Comparison of ENCODE assay signal across 16 cellular contexts in genomic region chr9:136429683-136430590, GRCh38. TPM values are rescaled to one million over a fixed set of nuclear protein-coding genes. Genes with fewer than 3 reads are reported as not detected.
DNase-seq lines count a peak whose midpoint lies in the region; ATAC-seq, FAIRE-seq and TF ChIP-seq lines count a peak whose summit lies in the region.
"Had no signal": no experiment of that assay in that cellular context is flagged by ENCODE, and none has a peak within 500 bp of the region (broad histone marks: within the 10 kb centered on the region; RNA-seq: fewer than 3 reads in every experiment).

No MANE protein-coding gene starts in this region.

- H3K36me3 ChIP-seq in H1 (ENCODE audit: control insufficient read depth in 2 of 4, insufficient read depth in 4 of 4, low read length in 3 of 4) (peaks cover 0 to 13% (median 2%) of the 10 kb centered on the region in 4 experiments; a peak in 2 of 8 replicates), mucosa of descending colon (ENCODE audit: low read depth) (no peaks in the 10 kb centered on the region), kidney (ENCODE audit: control insufficient read depth in 1 of 2, insufficient read depth in 2 of 2, low read length in 2 of 2) (peaks cover under 1 to 7% of the 10 kb centered on the region in 2 donors)
- peaks cover 8% of the 10 kb centered on the region for H3K36me3 ChIP-seq in CD4-positive, alpha-beta memory T cell (ENCODE audit: insufficient read depth, low read length)

- H3K79me2 ChIP-seq in H9 (ENCODE audit: insufficient read depth, low read length) (no peaks in the 10 kb centered on the region), H1 (ENCODE audit: control insufficient read depth in 1 of 2, insufficient read depth in 2 of 2, low read length in 2 of 2) (no peaks in the 10 kb centered on the region)

- no peak overlapping the region for H2BK12ac ChIP-seq in H9 (ENCODE audit: insufficient read length, low read depth, low read length)
- H2BK12ac ChIP-seq in H1 (ENCODE audit: low read depth, low read length) = no peak overlapping the region

- H2BK20ac ChIP-seq in H9 (ENCODE audit: low read depth, low read length, poor library complexity, severe bottlenecking) (no peak overlapping the region), H1 (ENCODE audit: low read length) (no peak overlapping the region)

- no peaks in the 10 kb centered on the region for H3K9me3 Mint-ChIP-seq in H9
- no peaks in the 10 kb centered on the region for H3K9me3 Mint-ChIP-seq in CD4-positive, alpha-beta memory T cell

- H3K4me3 ChIP-seq in H1 (ENCODE audit: extremely low read depth in 1 of 4, insufficient read depth in 2 of 4, low read depth in 3 of 4, low read length in 4 of 4) (no peak overlapping the region), mucosa of descending colon (no peak overlapping the region), kidney (ENCODE audit: low read length in 2 of 2) (no peak overlapping the region)
- no peak overlapping the region for H3K4me3 ChIP-seq in CD4-positive, alpha-beta memory T cell (ENCODE audit: low read length in 2 of 2)
- H3K4me3 ChIP-seq: BLaER1, Peyer's patch, SJCRH30 had no signal

- 0 out of 4 replicates have a peak, but pooled peaks cover 0 to 2% of the 10 kb centered on the region in 2 experiments for H3K4me1 Mint-ChIP-seq in H9
- no peaks in the 10 kb centered on the region for H3K4me1 Mint-ChIP-seq in CD4-positive, alpha-beta memory T cell

- H3K4me3 Mint-ChIP-seq in H9 = no peak overlapping the region
- H3K4me3 Mint-ChIP-seq in CD4-positive, alpha-beta memory T cell = no peak overlapping the region

- no peak for TF ChIP-seq RAD21 in H1 (IDR thresholded peaks at IDR 0.05 in 1 of 2, conservative IDR thresholded peaks at IDR 0.05 in 1 of 2; ENCODE audit: low read depth in 2 of 2, low read length in 2 of 2)

- CTCF ChIA-PET in H1 (lab: Charles Lee; ENCODE audit: partially characterized antibody) = interaction anchor here (0.6 to 2.0 kb wide), 6 partner anchors 10 to 854 kb away, joined by 3 to 6 read pairs (median 3); partner anchors contain the start of gene INPP5E
- CTCF ChIA-PET in CD4-positive, alpha-beta memory T cell (lab: Charles Lee; ENCODE audit: partially characterized antibody) = no interaction called here

- WGBS in H9 (ENCODE audit: extremely low coverage, insufficient read length, low lambda C conversion rate) = no CpG with 5 or more reads among the region's 34 CpGs
- 90% methylated on average over 25 of the region's 34 CpGs; no CpG with 5 or more reads in 1 of the 2 experiments for WGBS in H1 (ENCODE audit: extremely low coverage in 1 of 2, insufficient coverage in 1 of 2, insufficient read length in 1 of 2, insufficient replicate concordance in 2 of 2, low coverage in 1 of 2, low lambda C conversion rate in 2 of 2, missing lambda C conversion rate in 1 of 2), 2 experiments

- no peak overlapping the region for H3K23ac ChIP-seq in H9 (ENCODE audit: insufficient read length, low read depth, low read length)
- H3K23ac ChIP-seq in H1 (ENCODE audit: insufficient read length) = no peak overlapping the region

- H3K4me1 ChIP-seq in H9 (ENCODE audit: insufficient read depth, low read length) (no peaks in the 10 kb centered on the region), H1 (replicated peaks in 1 of 4; ENCODE audit: control insufficient read depth in 3 of 4, insufficient read depth in 4 of 4, low read length in 3 of 4) (no peaks in the 10 kb centered on the region), mucosa of descending colon (ENCODE audit: low read depth) (no peaks in the 10 kb centered on the region), kidney (ENCODE audit: control insufficient read depth in 1 of 2, insufficient read depth in 1 of 2, low read depth in 1 of 2, low read length in 2 of 2) (no peaks in the 10 kb centered on the region)
- no peaks in the 10 kb centered on the region for H3K4me1 ChIP-seq in CD4-positive, alpha-beta memory T cell (ENCODE audit: insufficient read depth, low read length)
- H3K4me1 ChIP-seq: BLaER1, Peyer's patch, SJCRH30 had no signal

- H3K9me3 ChIP-seq in H9 (ENCODE audit: control insufficient read depth, low read depth, low read length) = no peaks in the 10 kb centered on the region
- H3K9me3 ChIP-seq in H1 (ENCODE audit: insufficient read depth in 2 of 2, low read depth in 1 of 2, low read length in 1 of 2) = no peaks in the 10 kb centered on the region
- no peaks in the 10 kb centered on the region for H3K9me3 ChIP-seq in mucosa of descending colon
- no peaks in the 10 kb centered on the region for H3K9me3 ChIP-seq in CD4-positive, alpha-beta memory T cell (ENCODE audit: control insufficient read depth in 1 of 2, low read length in 2 of 2)
- H3K9me3 ChIP-seq in kidney (ENCODE audit: control insufficient read depth in 1 of 2, low read length in 2 of 2) = no peaks in the 10 kb centered on the region
- H3K9me3 ChIP-seq: BLaER1, Peyer's patch, SJCRH30 had no signal

- H3K27me3 ChIP-seq in H9 (ENCODE audit: insufficient read depth, low read length) (no peaks in the 10 kb centered on the region), H1 (replicated peaks in 1 of 4; ENCODE audit: control insufficient read depth in 3 of 4, extremely low read depth in 1 of 4, insufficient read depth in 3 of 4, low read length in 3 of 4) (no peaks in the 10 kb centered on the region)
- no peaks in the 10 kb centered on the region for H3K27me3 ChIP-seq in CD4-positive, alpha-beta memory T cell (ENCODE audit: insufficient read depth, low read length)
- H3K27me3 ChIP-seq: BLaER1, Peyer's patch, SJCRH30 had no signal

- no peak overlapping the region for H2AFZ ChIP-seq in H9 (ENCODE audit: low read length)
- no peak overlapping the region for H2AFZ ChIP-seq in H1 (ENCODE audit: low read length)

- H3K18ac ChIP-seq in H9 (ENCODE audit: insufficient read length, low read depth, low read length) (no peak overlapping the region), H1 (ENCODE audit: extremely low read depth, low read length) (no peak overlapping the region)

- H4K5ac ChIP-seq in H9 (ENCODE audit: insufficient read length, low read depth, low read length) (no peak overlapping the region), H1 (ENCODE audit: insufficient read length, low read depth, low read length) (no peak overlapping the region)

- no peak overlapping the region for H3T11ph ChIP-seq in H9 (ENCODE audit: low read length)

- no peaks in the 10 kb centered on the region for H3K23me2 ChIP-seq in H9 (ENCODE audit: insufficient read length, low read depth, low read length, poor library complexity, severe bottlenecking)
- H3K23me2 ChIP-seq in H1 (ENCODE audit: low read depth, low read length) = no peaks in the 10 kb centered on the region

- TF ChIP-seq CTCF in H9 (conservative IDR thresholded peaks at IDR 0.05) (0 out of 3 replicates have a peak, but pooled peaks have one; percentile 9), H1 (IDR thresholded peaks at IDR 0.05; ENCODE audit: control extremely low read depth in 1 of 3, insufficient read depth in 1 of 3, low read depth in 1 of 3, low read length in 3 of 3) (no peak), mucosa of descending colon (IDR thresholded peaks at IDR 0.05) (no peak), kidney (IDR thresholded peaks at IDR 0.05; ENCODE audit: borderline replicate concordance, extremely low read depth, insufficient read depth) (no peak)

- H3K4ac ChIP-seq in H9 (ENCODE audit: low read depth, low read length) (no peak overlapping the region), H1 (replicated peaks; ENCODE audit: insufficient read length, low read depth, low read length) (no peak overlapping the region)

- H3K9ac ChIP-seq in H9 (ENCODE audit: extremely low read depth, insufficient read length, low read length) = no peak overlapping the region
- H3K9ac ChIP-seq in H1 (replicated peaks in 1 of 4; ENCODE audit: extremely low read depth in 1 of 4, low read depth in 3 of 4, low read length in 3 of 4) = no peak overlapping the region
- no peak overlapping the region for H3K9ac ChIP-seq in kidney (ENCODE audit: low read length in 2 of 2)
- H3K9ac ChIP-seq: BLaER1 had no signal

- intact Hi-C loops in mucosa of descending colon (cut with DNase I, micrococcal nuclease) (no loop called here), kidney (cut with DNase I) (no loop called here)
- intact Hi-C loops in CD4-positive, alpha-beta memory T cell (cut with micrococcal nuclease) = no loop called here

- TF ChIP-seq EP300 in H1 (IDR thresholded peaks at IDR 0.05; ENCODE audit: borderline replicate concordance in 1 of 2, low read depth in 2 of 2, low read length in 2 of 2) = no peak

- DNase-seq in H9 (no peak), NCI-H524 (lab: John Stamatoyannopoulos, UW) (peak; percentile 86 to 91), H1 (ENCODE audit: low read depth in 1 of 2, low spot score in 2 of 2) (no peak), mucosa of descending colon (no peak), NCI-H345 treated with DMSO at 0.1 percent for 48 hours (lab: John Stamatoyannopoulos, UW; ENCODE audit: unreplicated experiment) (no peak), kidney (no peak)
- DNase-seq in CD4-positive, alpha-beta memory T cell = no peak
- DNase-seq: DMS 273 treated with DMSO at 0.1 percent for 48 hours, NCI-H1694 treated with DMSO at 0.1 percent for 48 hours, NCI-H446, NCI-H774, Peyer's patch, SJCRH30 had no signal

- H2BK15ac ChIP-seq in H9 (ENCODE audit: low read depth, low read length) (no peak overlapping the region), H1 (ENCODE audit: low read length) (no peak overlapping the region)

- no peak overlapping the region for H2BK120ac ChIP-seq in H9 (ENCODE audit: low read depth, low read length, poor library complexity, severe bottlenecking)
- H2BK120ac ChIP-seq in H1 (replicated peaks; ENCODE audit: low read depth, low read length) = no peak overlapping the region

- no peaks in the 10 kb centered on the region for H4K20me1 ChIP-seq in H9 (ENCODE audit: control insufficient read depth, insufficient read depth, insufficient read length)
- peaks cover 3 to 6% of the 10 kb centered on the region in 2 experiments for H4K20me1 ChIP-seq in H1 (replicated peaks in 1 of 2; ENCODE audit: control insufficient read depth in 1 of 2, insufficient read depth in 2 of 2, low read length in 2 of 2)

- H3K4me2 ChIP-seq in H9 (ENCODE audit: insufficient read depth, insufficient read length, low read length) (no peak overlapping the region), H1 (ENCODE audit: insufficient read depth in 1 of 2, low read depth in 2 of 2, low read length in 2 of 2) (no peak overlapping the region)
- H3K4me2 ChIP-seq: BLaER1 had no signal

- H3K79me1 ChIP-seq in H9 (ENCODE audit: insufficient read depth, low read depth, low read length, poor library complexity, severe bottlenecking) (no peaks in the 10 kb centered on the region), H1 (ENCODE audit: low read depth, low read length) (peaks cover 1% of the 10 kb centered on the region; the same call in 1 of the 2 replicates)

- H3K36me3 Mint-ChIP-seq in H9 (ENCODE audit: insufficient read depth in 1 of 3, low read depth in 3 of 3) = peaks cover 4 to 33% (median 25%) of the 10 kb centered on the region in 3 experiments; a peak in 6 of 7 replicates
- peaks cover 3 to 26% of the 10 kb centered on the region in 2 donors for H3K36me3 Mint-ChIP-seq in CD4-positive, alpha-beta memory T cell

- peak; percentile 17 for ATAC-seq in mucosa of descending colon
- ATAC-seq in GM19351 (IDR thresholded peaks at IDR 0.05; ENCODE audit: unreplicated experiment) = no peak

- H3K27ac ChIP-seq in H9 (ENCODE audit: insufficient read length, low read depth, low read length) (no peak overlapping the region), H1 (ENCODE audit: low read depth, low read length) (no peak overlapping the region), kidney (ENCODE audit: low read depth in 2 of 2, low read length in 2 of 2) (no peak overlapping the region)
- no peak overlapping the region for H3K27ac ChIP-seq in CD4-positive, alpha-beta memory T cell (ENCODE audit: low read depth, low read length)
- H3K27ac ChIP-seq: BLaER1, Peyer's patch, SJCRH30 had no signal

- TF ChIP-seq POLR2A in H1 (IDR thresholded peaks at IDR 0.05; ENCODE audit: control extremely low read depth in 1 of 2, low read depth in 2 of 2, low read length in 2 of 2) = no peak

- POLR2A ChIA-PET in H1 (lab: Charles Lee; ENCODE audit: partially characterized antibody) = interaction anchor here (1.0 to 2.1 kb wide), 7 partner anchors 9 to 55 kb away, joined by 3 to 10 read pairs (median 3); no protein-coding TSS in a partner anchor
- POLR2A ChIA-PET in CD4-positive, alpha-beta memory T cell (lab: Charles Lee; ENCODE audit: partially characterized antibody) = interaction anchor here (1.7 kb wide), 1 partner anchor 20 kb away, joined by 4 read pairs; the partner anchor contains the start of genes ENTR1 and PMPCA

- H3K56ac ChIP-seq in H9 (ENCODE audit: insufficient read length, low read depth, low read length) = no peak overlapping the region
- H3K56ac ChIP-seq in H1 (replicated peaks; ENCODE audit: insufficient read length, low read depth, low read length) = no peak overlapping the region

- H4K8ac ChIP-seq in H9 (replicated peaks; ENCODE audit: insufficient read length, low read depth, low read length) (no peak overlapping the region), H1 (ENCODE audit: extremely low read depth, insufficient read depth, low read length) (peak overlapping the region; percentile 25; the same call in 1 of the 2 replicates)

- H4K91ac ChIP-seq in H9 (ENCODE audit: insufficient read length, low read depth, low read length) (no peak overlapping the region), H1 (replicated peaks; ENCODE audit: insufficient read length, low read length) (no peak overlapping the region)

- FAIRE-seq in H1 (lab: Jason Lieb, UNC) = no peak
- no peak for FAIRE-seq in kidney (lab: Jason Lieb, UNC)
- FAIRE-seq: H54 had no signal

- H3K27me3 Mint-ChIP-seq in H9 (ENCODE audit: low read depth) = no peaks in the 10 kb centered on the region
- no peaks in the 10 kb centered on the region for H3K27me3 Mint-ChIP-seq in CD4-positive, alpha-beta memory T cell

- no peak overlapping the region; a peak in 2 of 7 replicates for H3K27ac Mint-ChIP-seq in H9
- H3K27ac Mint-ChIP-seq in CD4-positive, alpha-beta memory T cell = no peak overlapping the region

- H3K14ac ChIP-seq in H9 (ENCODE audit: insufficient read depth, low read length) = no peak overlapping the region
- H3K14ac ChIP-seq in H1 (ENCODE audit: insufficient read length) = no peak overlapping the region

- H2AK5ac ChIP-seq in H9 (ENCODE audit: insufficient read length, low read length) (no peak overlapping the region), H1 (ENCODE audit: low read depth, low read length) (no peak overlapping the region)

- H2BK5ac ChIP-seq in H9 (ENCODE audit: insufficient read length, low read length) (no peak overlapping the region), H1 (ENCODE audit: low read depth, low read length) (no peak overlapping the region)

RNA-seq across cellular contexts. Expression of gene INPP5E, which starts 9.7 kb away (rescaled TPM):
- total RNA-seq in H9 (2021) (20.4 and 21.0 TPM in 2 replicates), mucosa of descending colon (10 to 100 TPM in 1 of 3 donors, 1 to 10 TPM in 2; 9.5 to 14.4 (median 9.6) TPM), kidney (14.0 TPM)
- 11.3 and 11.5 TPM in 2 replicates for total RNA-seq in H1 (2021; fragmentation: NEBNext Ultra II Directional; extraction: Animal tissue kit (Norgen Biotek cat#: 25700))
- polyA plus RNA-seq in H1 (2011; rRNA removed) (8.7 and 14.3 TPM in 2 replicates), kidney (ENCODE audit: insufficient read depth, low read depth, low replicate concordance) (6.9 TPM)
- polyA plus RNA-seq in H1 (2011; cell fraction: cytosol; rRNA removed) = 9.6 TPM
- 42.3 TPM for polyA plus RNA-seq in H1 (2011; cell fraction: nucleus; rRNA removed)
- polyA plus RNA-seq in H1 (2012, experiment 1 of 2) = 6.3 to 11.1 TPM (median 9.2 TPM) in 4 replicates
- 5.9 TPM for polyA plus RNA-seq in H1 (2012, experiment 2 of 2)
- polyA plus RNA-seq in H1 (2013, experiment 1 of 2) = 7.4 TPM
- polyA plus RNA-seq in H1 (2013, experiment 2 of 2) = 7.1 TPM
- polyA minus RNA-seq in H1 (2011; rRNA and poly(A)+ RNA removed) = 3.2 and 4.8 TPM in 2 replicates
- polyA minus RNA-seq in H1 (2011; cell fraction: cytosol; rRNA and poly(A)+ RNA removed) = 5.7 TPM
- polyA minus RNA-seq in H1 (2011; cell fraction: nucleus; rRNA and poly(A)+ RNA removed) = 11.1 TPM
- total RNA-seq in CD4-positive, alpha-beta memory T cell = 10 to 100 TPM; 29.1 to 31.2 TPM
- 1 to 10 TPM; 2.0 to 5.0 TPM for polyA plus RNA-seq in CD4-positive, alpha-beta memory T cell

RNA-seq across cellular contexts. Expression of gene PMPCA, which starts 19.5 kb away (rescaled TPM):
- total RNA-seq in H9 (2021) = 94.5 and 103 TPM in 2 replicates
- total RNA-seq in H1 (2021; fragmentation: NEBNext Ultra II Directional; extraction: Animal tissue kit (Norgen Biotek cat#: 25700)) = 88.2 and 89.2 TPM in 2 replicates
- polyA plus RNA-seq in H1 (2011; rRNA removed) = 60.0 and 78.1 TPM in 2 replicates
- polyA plus RNA-seq in H1 (2011; cell fraction: cytosol; rRNA removed) = 75.6 TPM
- 166 TPM for polyA plus RNA-seq in H1 (2011; cell fraction: nucleus; rRNA removed)
- 66.9 to 110 TPM (median 91.3 TPM) in 4 replicates for polyA plus RNA-seq in H1 (2012, experiment 1 of 2)
- 120 TPM for polyA plus RNA-seq in H1 (2012, experiment 2 of 2)
- polyA plus RNA-seq in H1 (2013, experiment 1 of 2) = 61.4 TPM
- polyA plus RNA-seq in H1 (2013, experiment 2 of 2) = 54.4 TPM
- polyA minus RNA-seq in H1 (2011; rRNA and poly(A)+ RNA removed) = 41.6 and 48.9 TPM in 2 replicates
- 27.4 TPM for polyA minus RNA-seq in H1 (2011; cell fraction: cytosol; rRNA and poly(A)+ RNA removed)
- 40.3 TPM for polyA minus RNA-seq in H1 (2011; cell fraction: nucleus; rRNA and poly(A)+ RNA removed)
- total RNA-seq in mucosa of descending colon = 10 to 100 TPM; 42.1 to 50.7 (median 45.1) TPM
- total RNA-seq in CD4-positive, alpha-beta memory T cell = 10 to 100 TPM; 71.8 to 73.3 TPM
- polyA plus RNA-seq in CD4-positive, alpha-beta memory T cell = 10 to 100 TPM; 44.2 to 45.2 TPM
- 45.6 TPM for total RNA-seq in kidney
- polyA plus RNA-seq in kidney (ENCODE audit: insufficient read depth, low read depth, low replicate concordance) = 50.1 TPM

RNA-seq across cellular contexts. Expression of gene ENTR1, which starts 19.5 kb away (rescaled TPM):
- total RNA-seq in H9 (2021) = 105 and 108 TPM in 2 replicates
- 102 and 110 TPM in 2 replicates for total RNA-seq in H1 (2021; fragmentation: NEBNext Ultra II Directional; extraction: Animal tissue kit (Norgen Biotek cat#: 25700))
- polyA plus RNA-seq in H1 (2011; rRNA removed) = 65.2 and 80.3 TPM in 2 replicates
- polyA plus RNA-seq in H1 (2011; cell fraction: cytosol; rRNA removed) = 77.5 TPM
- 237 TPM for polyA plus RNA-seq in H1 (2011; cell fraction: nucleus; rRNA removed)
- 82.6 to 103 TPM (median 92.1 TPM) in 4 replicates for polyA plus RNA-seq in H1 (2012, experiment 1 of 2)
- polyA plus RNA-seq in H1 (2012, experiment 2 of 2) = 74.3 TPM
- polyA plus RNA-seq in H1 (2013, experiment 1 of 2) = 89.2 TPM
- 84.8 TPM for polyA plus RNA-seq in H1 (2013, experiment 2 of 2)
- 30.7 and 44.1 TPM in 2 replicates for polyA minus RNA-seq in H1 (2011; rRNA and poly(A)+ RNA removed)
- 46.9 TPM for polyA minus RNA-seq in H1 (2011; cell fraction: cytosol; rRNA and poly(A)+ RNA removed)
- 59.4 TPM for polyA minus RNA-seq in H1 (2011; cell fraction: nucleus; rRNA and poly(A)+ RNA removed)
- 10 to 100 TPM; 27.8 to 47.6 (median 33.2) TPM for total RNA-seq in mucosa of descending colon
- total RNA-seq in CD4-positive, alpha-beta memory T cell = 10 to 100 TPM; 82.9 to 85.9 TPM
- 10 to 100 TPM in 1 of 2 donors, 1 to 10 TPM in 1; 8.3 to 12.7 TPM for polyA plus RNA-seq in CD4-positive, alpha-beta memory T cell
- total RNA-seq in kidney = 36.2 TPM
- 25.9 TPM for polyA plus RNA-seq in kidney (ENCODE audit: insufficient read depth, low read depth, low replicate concordance)

RNA-seq across cellular contexts. Expression of gene SNAPC4, which starts 30.0 kb away (rescaled TPM):
- total RNA-seq in H9 (2021) = 29.7 TPM in 2 replicates
- total RNA-seq in H1 (2021; fragmentation: NEBNext Ultra II Directional; extraction: Animal tissue kit (Norgen Biotek cat#: 25700)) = 15.1 and 18.1 TPM in 2 replicates
- 6.9 and 10.0 TPM in 2 replicates for polyA plus RNA-seq in H1 (2011; rRNA removed)
- polyA plus RNA-seq in H1 (2011; cell fraction: cytosol; rRNA removed) = 8.1 TPM
- polyA plus RNA-seq in H1 (2011; cell fraction: nucleus; rRNA removed) = 36.1 TPM
- 9.7 to 16.5 TPM (median 15.3 TPM) in 4 replicates for polyA plus RNA-seq in H1 (2012, experiment 1 of 2)
- polyA plus RNA-seq in H1 (2012, experiment 2 of 2) = 9.6 TPM
- 10.1 TPM for polyA plus RNA-seq in H1 (2013, experiment 1 of 2)
- polyA plus RNA-seq in H1 (2013, experiment 2 of 2) = 9.2 TPM
- 4.4 and 4.5 TPM in 2 replicates for polyA minus RNA-seq in H1 (2011; rRNA and poly(A)+ RNA removed)
- polyA minus RNA-seq in H1 (2011; cell fraction: cytosol; rRNA and poly(A)+ RNA removed) = 4.9 TPM
- polyA minus RNA-seq in H1 (2011; cell fraction: nucleus; rRNA and poly(A)+ RNA removed) = 8.9 TPM
- 1 to 10 TPM; 7.4 to 7.6 (median 7.6) TPM for total RNA-seq in mucosa of descending colon
- total RNA-seq in CD4-positive, alpha-beta memory T cell = 10 to 100 TPM; 13.1 to 15.4 TPM
- polyA plus RNA-seq in CD4-positive, alpha-beta memory T cell = 1 to 10 TPM in 1 of 2 donors, under 1 TPM in 1; 0.35 to 2.1 TPM
- total RNA-seq in kidney = 11.0 TPM
- 3.2 TPM for polyA plus RNA-seq in kidney (ENCODE audit: insufficient read depth, low read depth, low replicate concordance)

RNA-seq across cellular contexts. Expression of gene SEC16A, which starts 52.9 kb away (rescaled TPM):
- 52.1 and 56.4 TPM in 2 replicates for total RNA-seq in H9 (2021)
- total RNA-seq in H1 (2021; fragmentation: NEBNext Ultra II Directional; extraction: Animal tissue kit (Norgen Biotek cat#: 25700)) = 47.1 and 49.0 TPM in 2 replicates
- 21.6 and 25.1 TPM in 2 replicates for polyA plus RNA-seq in H1 (2011; rRNA removed)
- 14.2 TPM for polyA plus RNA-seq in H1 (2011; cell fraction: cytosol; rRNA removed)
- 48.6 TPM for polyA plus RNA-seq in H1 (2011; cell fraction: nucleus; rRNA removed)
- polyA plus RNA-seq in H1 (2012, experiment 1 of 2) = 37.5 to 42.3 TPM (median 39.5 TPM) in 4 replicates
- polyA plus RNA-seq in H1 (2012, experiment 2 of 2) = 38.1 TPM
- polyA plus RNA-seq in H1 (2013, experiment 1 of 2) = 26.8 TPM
- polyA plus RNA-seq in H1 (2013, experiment 2 of 2) = 24.9 TPM
- polyA minus RNA-seq in H1 (2011; rRNA and poly(A)+ RNA removed) = 20.7 and 22.0 TPM in 2 replicates
- polyA minus RNA-seq in H1 (2011; cell fraction: cytosol; rRNA and poly(A)+ RNA removed) = 27.2 TPM
- polyA minus RNA-seq in H1 (2011; cell fraction: nucleus; rRNA and poly(A)+ RNA removed) = 24.2 TPM
- 10 to 100 TPM; 60.0 to 69.5 (median 69.3) TPM for total RNA-seq in mucosa of descending colon
- 10 to 100 TPM; 82.9 to 87.7 TPM for total RNA-seq in CD4-positive, alpha-beta memory T cell
- 10 to 100 TPM in 1 of 2 donors, 1 to 10 TPM in 1; 6.6 to 39.3 TPM for polyA plus RNA-seq in CD4-positive, alpha-beta memory T cell
- 67.1 TPM for total RNA-seq in kidney
- 37.0 TPM for polyA plus RNA-seq in kidney (ENCODE audit: insufficient read depth, low read depth, low replicate concordance)

Comparison
In these comparisons a context has a peak if more than half of its experiments do, and no peak if none do; other contexts are left out.
1. DNase-seq: peak in NCI-H524 (2 of 2); none in H9 (single experiment), H1 (0 of 2), mucosa of descending colon (0 of 3), CD4-positive, alpha-beta memory T cell (0 of 5), NCI-H345 treated with DMSO at 0.1 percent for 48 hours (single experiment) and kidney (single experiment).